ENCODE assay signal across 21 cellular contexts in the genomic region with DNA sequence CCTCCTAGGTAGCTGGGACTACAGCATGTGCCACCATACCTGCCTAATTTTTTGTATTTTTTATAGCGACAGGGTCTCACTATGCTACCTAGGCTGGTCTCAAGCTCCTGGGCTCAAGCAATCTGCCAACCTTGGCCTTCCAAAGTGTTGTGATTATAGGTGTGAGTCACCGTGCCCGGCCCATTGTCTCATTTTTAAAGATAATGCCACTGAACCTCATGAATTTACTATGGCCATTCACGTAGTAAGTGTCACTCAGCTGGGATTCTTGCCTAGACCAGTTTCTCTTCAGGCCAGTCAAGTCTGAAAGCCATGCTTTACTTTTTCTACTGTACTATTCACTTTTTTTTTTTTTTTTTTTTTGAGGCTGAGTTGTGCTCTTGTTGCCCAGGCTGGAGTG. TPM values are rescaled to one million over a fixed set of nuclear protein-coding genes. Genes with fewer than 3 reads are reported as not detected.
DNase-seq lines count a peak whose midpoint lies in the region; TF ChIP-seq lines count a peak whose summit lies in the region.
"Had no signal": no experiment of that assay in that cellular context is flagged by ENCODE, and none has a peak within 500 bp of the region (broad histone marks: within the 10 kb centered on the region; RNA-seq: fewer than 3 reads in every experiment).

No MANE protein-coding gene starts in this region.

- H3K36me3 ChIP-seq in adrenal gland (replicated peaks in 1 of 2): peaks cover 0 to 40% of the 10 kb centered on the region in 2 donors
- H3K36me3 ChIP-seq in esophagus (ENCODE audit: control insufficient read depth in 2 of 2, insufficient read depth in 2 of 2, low read length in 1 of 2): peaks cover 10 to 25% of the 10 kb centered on the region in 2 donors

- no peak overlapping the region for H3K4me3 ChIP-seq in adrenal gland
- no peak overlapping the region for H3K4me3 ChIP-seq in esophagus (ENCODE audit: low read depth in 1 of 2, low read length in 2 of 2)
- H3K4me3 ChIP-seq: K562, SJCRH30 had no signal

- WGBS in adrenal gland, 4 donors: 47 to 59% (median 54%) methylated on average over 4 of the region's 4 CpGs
- 67 to 73% methylated on average over 4 of the region's 4 CpGs for WGBS in esophagus, 2 donors

- no peaks in the 10 kb centered on the region for H3K27me3 ChIP-seq in adrenal gland
- no peaks in the 10 kb centered on the region for H3K27me3 ChIP-seq in esophagus (ENCODE audit: control insufficient read depth in 1 of 2, insufficient read depth in 2 of 2, low read length in 2 of 2)
- H3K27me3 ChIP-seq: SJCRH30 had no signal

- H3K4me1 ChIP-seq in adrenal gland (replicated peaks in 1 of 2): peaks cover 0 to 4% of the 10 kb centered on the region in 2 donors
- H3K4me1 ChIP-seq in esophagus (ENCODE audit: control insufficient read depth in 2 of 2, insufficient read depth in 2 of 2, low read length in 1 of 2): no peaks in the 10 kb centered on the region
- H3K4me1 ChIP-seq: Caco-2, SJCRH30 had no signal

- intact Hi-C loops in adrenal gland (cut with DNase I): no loop called here

- H3K9me3 ChIP-seq in adrenal gland (replicated peaks in 1 of 3): no peaks in the 10 kb centered on the region
- no peaks in the 10 kb centered on the region for H3K9me3 ChIP-seq in esophagus (ENCODE audit: control insufficient read depth in 2 of 2, insufficient read depth in 1 of 2, low read depth in 1 of 2, low read length in 1 of 2)
- H3K9me3 ChIP-seq: Caco-2, SJCRH30 had no signal

- TF ChIP-seq POLR2A in adrenal gland (IDR thresholded peaks at IDR 0.05): no peak

- DNase-seq in M059J (ENCODE audit: low read depth): peak; percentile 54
- peak; percentile 25 to 69 (median 55) for DNase-seq in adrenal gland
- no peak for DNase-seq in NCI-H345 (lab: John Stamatoyannopoulos, UW)
- DNase-seq in central memory CD4-positive, alpha-beta T cell: no peak
- DNase-seq in DMS153 (lab: John Stamatoyannopoulos, UW): no peak
- no peak for DNase-seq in NCI-H2029 (lab: John Stamatoyannopoulos, UW)
- DNase-seq: C1 segment of cervical spinal cord; Caco-2; CD4-positive, alpha-beta memory T cell; DMS 273 treated with DMSO at 0.1 percent for 48 hours; DMS79 treated with DMSO at 0.1 percent for 48 hours; GF-D8; Kasumi-1; NCI-H1694; NCI-H2081; NCI-H2227 treated with DMSO at 0.1 percent for 48 hours; NCI-H510A; NCI-H69; SJCRH30 had no signal

- TF ChIP-seq CTCF in adrenal gland (IDR thresholded peaks at IDR 0.05): no peak

- H3K27ac ChIP-seq in adrenal gland (no peak overlapping the region), esophagus (ENCODE audit: low read depth in 2 of 2, low read length in 1 of 2) (peak overlapping the region; percentile 11 to 74)
- H3K27ac ChIP-seq: SJCRH30 had no signal

RNA-seq across cellular contexts. Expression of a gene that starts 22.4 kb away (rescaled TPM):
- total RNA-seq in M059J (2014; rRNA removed; shearing (Covaris generic)): 1.5 and 1.8 TPM in 2 replicates
- 10 to 100 TPM; 14.4 to 35.9 (median 24.2) TPM for total RNA-seq in adrenal gland
- polyA plus RNA-seq in adrenal gland: 10 to 100 TPM; 17.1 to 20.7 (median 18.3) TPM
- 10 to 100 TPM in 1 of 2 donors, 1 to 10 TPM in 1; 6.5 to 10.8 TPM for polyA plus RNA-seq in esophagus

RNA-seq across cellular contexts. Expression of a gene that starts 26.3 kb away (rescaled TPM):
- total RNA-seq in M059J (2014; rRNA removed; shearing (Covaris generic)): 12.8 and 14.9 TPM in 2 replicates
- 10 to 100 TPM; 15.7 to 53.6 (median 37.6) TPM for total RNA-seq in adrenal gland
- polyA plus RNA-seq in adrenal gland (10 to 100 TPM in 1 of 3 donors, 1 to 10 TPM in 2; 6.8 to 13.1 (median 10.0) TPM), esophagus (1 to 10 TPM; 6.2 to 8.4 TPM)

Comparison
In these comparisons a context has a peak if more than half of its experiments do, and no peak if none do; other contexts are left out.
1. DNase-seq: peak in M059J (single experiment) and adrenal gland (7 of 7); none in NCI-H345 (single experiment), central memory CD4-positive, alpha-beta T cell (single experiment), DMS153 (single experiment) and NCI-H2029 (single experiment).
2. H3K27ac ChIP-seq: peak in esophagus (2 of 2); none in adrenal gland (0 of 5).